In genomic region chr3:108528459-108529231, GRCh38 we compare ENCODE assay signal across 9 cellular contexts. TPM values are rescaled to one million over a fixed set of nuclear protein-coding genes. Genes with fewer than 3 reads are reported as not detected.
DNase-seq lines count a peak whose midpoint lies in the region; ATAC-seq, FAIRE-seq and TF ChIP-seq lines count a peak whose summit lies in the region.
"Had no signal": no experiment of that assay in that cellular context is flagged by ENCODE, and none has a peak within 500 bp of the region (broad histone marks: within the 10 kb centered on the region; RNA-seq: fewer than 3 reads in every experiment).

No MANE protein-coding gene starts in this region.

- TF ChIP-seq CTCF in gastroesophageal sphincter (IDR thresholded peaks at IDR 0.05) (no peak), D721Med (IDR thresholded peaks at IDR 0.05; ENCODE audit: insufficient read depth, missing control alignments) (no peak)

- peak; percentile 76 for FAIRE-seq in GM12892 (lab: Jason Lieb, UNC)
- no peak for FAIRE-seq in D721Med (lab: Jason Lieb, UNC)

- no peak for TF ChIP-seq POLR2A in GM12892 (IDR thresholded peaks at IDR 0.05; ENCODE audit: low read depth, low read length)
- no peak for TF ChIP-seq POLR2A in gastroesophageal sphincter (IDR thresholded peaks at IDR 0.05)

- peak; percentile 1 for DNase-seq in GM12892 (ENCODE audit: insufficient read length)
- DNase-seq in D721Med (ENCODE audit: insufficient read length, low spot score), result no peak
- DNase-seq in midbrain (lab: John Stamatoyannopoulos, UW), result no peak
- DNase-seq in mesenteric fat pad (ENCODE audit: low spot score), result no peak
- DNase-seq in NCI-H1417 treated with DMSO at 0.1 percent for 48 hours (lab: John Stamatoyannopoulos, UW), result no peak
- DNase-seq: CD4-positive, CD25-positive, alpha-beta regulatory T cell had no signal

- H3K4me3 ChIP-seq in gastroesophageal sphincter, result no peak overlapping the region

- ATAC-seq in GM21526 (IDR thresholded peaks at IDR 0.05; ENCODE audit: low FRiP score, unreplicated experiment), result peak; percentile 88
- ATAC-seq in HG03432 (IDR thresholded peaks at IDR 0.05; ENCODE audit: unreplicated experiment), result peak; percentile 96
- peak; percentile 66 for ATAC-seq in gastroesophageal sphincter

- H3K36me3 ChIP-seq in gastroesophageal sphincter, result no peaks in the 10 kb centered on the region

- no peaks in the 10 kb centered on the region for H3K27me3 ChIP-seq in gastroesophageal sphincter

- peak overlapping the region in 1 of 4 donors; percentile 0 for H3K27ac ChIP-seq in gastroesophageal sphincter

- peaks cover 0 to 24% (median 0%) of the 10 kb centered on the region in 3 donors for H3K4me1 ChIP-seq in gastroesophageal sphincter

- no peaks in the 10 kb centered on the region for H3K9me3 ChIP-seq in gastroesophageal sphincter

- TF ChIP-seq EP300 in gastroesophageal sphincter (IDR thresholded peaks at IDR 0.05), result no peak

- 24 to 50% methylated on average over 3 of the region's 3 CpGs for WGBS in gastroesophageal sphincter (ENCODE audit: low coverage in 1 of 2), 2 donors

RNA-seq across cellular contexts. Expression of gene MYH15, which starts 18.2 kb away (rescaled TPM):
- 0.08 TPM for polyA plus RNA-seq in GM12892 (2012; ENCODE audit: missing spikeins)
- total RNA-seq in gastroesophageal sphincter (under 1 TPM in 1 of 4 donors, not detected in 3; 0.13 TPM), mesenteric fat pad (0.29 TPM)
